In genomic region chr2:73368781-73369180, GRCh38 we compare ENCODE assay signal across 14 cellular contexts. TPM values are rescaled to one million over a fixed set of nuclear protein-coding genes. Genes with fewer than 3 reads are reported as not detected.
A peak's percentile ranks its signal among the peaks of the same experiment; 100 is the strongest.
DNase-seq lines count a peak whose midpoint lies in the region; ATAC-seq and TF ChIP-seq lines count a peak whose summit lies in the region.
"Had no signal": no experiment of that assay in that cellular context is flagged by ENCODE, and none has a peak within 500 bp of the region (broad histone marks: within the 10 kb centered on the region; RNA-seq: fewer than 3 reads in every experiment).

No MANE protein-coding gene starts in this region.

- WGBS in right cardiac atrium: 48% methylated on average over 2 of the region's 2 CpGs
- WGBS in upper lobe of left lung, 2 donors: 66 to 79% methylated on average over 2 of the region's 2 CpGs

- H3K27ac ChIP-seq in right cardiac atrium (ENCODE audit: low read length) (no peak overlapping the region), A673 (ENCODE audit: low read depth, low read length, poor library complexity, severe bottlenecking) (no peak overlapping the region), upper lobe of left lung (no peak overlapping the region)
- H3K27ac ChIP-seq in effector memory CD4-positive, alpha-beta T cell (ENCODE audit: insufficient read depth, low read length, poor library complexity, severe bottlenecking): no peak overlapping the region
- H3K27ac ChIP-seq: BLaER1 treated with 17β-estradiol and CSF1 and Interleukin-3, amounts not matched to agents 10 nM and 100 nM had no signal

- H3K27me3 ChIP-seq in right cardiac atrium (ENCODE audit: control insufficient read depth, insufficient read depth) (no peaks in the 10 kb centered on the region), A673 (replicated peaks; ENCODE audit: insufficient read depth, low read depth, low read length, poor library complexity) (no peaks in the 10 kb centered on the region), upper lobe of left lung (no peaks in the 10 kb centered on the region)
- H3K27me3 ChIP-seq in effector memory CD4-positive, alpha-beta T cell (replicated peaks; ENCODE audit: control insufficient read depth, insufficient read depth, low read length, poor library complexity, severe bottlenecking): no peaks in the 10 kb centered on the region
- H3K27me3 ChIP-seq: BLaER1 treated with 17β-estradiol and CSF1 and Interleukin-3, amounts not matched to agents 10 nM and 100 nM had no signal

- no peak overlapping the region for H3K4me3 ChIP-seq in right cardiac atrium (ENCODE audit: low read length)
- no peak overlapping the region for H3K4me3 ChIP-seq in A673 (ENCODE audit: low read depth, low read length, poor library complexity, severe bottlenecking)
- no peak overlapping the region for H3K4me3 ChIP-seq in effector memory CD4-positive, alpha-beta T cell (ENCODE audit: insufficient read depth, low read depth, low read length, poor library complexity, severe bottlenecking)
- no peak overlapping the region for H3K4me3 ChIP-seq in upper lobe of left lung
- H3K4me3 ChIP-seq: BLaER1 treated with 17β-estradiol and CSF1 and Interleukin-3, amounts not matched to agents 10 nM and 100 nM; GM23338 had no signal

- H3K4me1 ChIP-seq in right cardiac atrium (ENCODE audit: control insufficient read depth, insufficient read depth, low read length): no peaks in the 10 kb centered on the region
- no peaks in the 10 kb centered on the region for H3K4me1 ChIP-seq in A673 (ENCODE audit: insufficient read depth, low read length, poor library complexity, severe bottlenecking)
- no peaks in the 10 kb centered on the region for H3K4me1 ChIP-seq in effector memory CD4-positive, alpha-beta T cell (ENCODE audit: control insufficient read depth, insufficient read depth, low read length, poor library complexity, severe bottlenecking)
- H3K4me1 ChIP-seq in upper lobe of left lung: no peaks in the 10 kb centered on the region

- H3K36me3 ChIP-seq in A673 (ENCODE audit: insufficient read depth, low read length, poor library complexity, severe bottlenecking) (no peaks in the 10 kb centered on the region), upper lobe of left lung (no peaks in the 10 kb centered on the region)
- H3K36me3 ChIP-seq in effector memory CD4-positive, alpha-beta T cell (ENCODE audit: control insufficient read depth, insufficient read depth, low read length): no peaks in the 10 kb centered on the region
- H3K36me3 ChIP-seq: BLaER1 treated with 17β-estradiol and CSF1 and Interleukin-3, amounts not matched to agents 10 nM and 100 nM had no signal

- ATAC-seq in Right ventricle myocardium inferior (peak; percentile 39), right cardiac atrium (no peak), upper lobe of left lung (ENCODE audit: low FRiP score in 2 of 2) (no peak)
- ATAC-seq: CD8-positive, alpha-beta T cell; GM23338 had no signal

- no TSS peak for BruUV-seq in A673 (replicated peaks; lab: Mats Ljungman, UMichigan)

- H3K9me3 ChIP-seq in right cardiac atrium (ENCODE audit: control insufficient read depth, low read length) (no peaks in the 10 kb centered on the region), A673 (ENCODE audit: low read depth, low read length, poor library complexity, severe bottlenecking) (no peaks in the 10 kb centered on the region), upper lobe of left lung (no peaks in the 10 kb centered on the region)
- H3K9me3 ChIP-seq in effector memory CD4-positive, alpha-beta T cell (ENCODE audit: control insufficient read depth, low read length): no peaks in the 10 kb centered on the region
- H3K9me3 ChIP-seq: BLaER1 treated with 17β-estradiol and CSF1 and Interleukin-3, amounts not matched to agents 10 nM and 100 nM had no signal

- POLR2A ChIA-PET in A673 (lab: Charles Lee; ENCODE audit: low non-redundant PET): no interaction called here

- DNase-seq in Right ventricle myocardium inferior (ENCODE audit: missing footprints) (no peak), right cardiac atrium (no peak), A673 (ENCODE audit: low spot score) (peak; percentile 6), OCI-M1 (lab: John Stamatoyannopoulos, UW) (peak; percentile 72), erythroblast (lab: John Stamatoyannopoulos, UW) (peak; percentile 91 to 95), upper lobe of left lung (no peak), NCI-H82 treated with DMSO at 0.1 percent for 48 hours (lab: John Stamatoyannopoulos, UW; ENCODE audit: unreplicated experiment) (no peak)
- DNase-seq in effector memory CD4-positive, alpha-beta T cell: no peak
- DNase-seq: Calu3; CD8-positive, alpha-beta T cell; DMS79 treated with DMSO at 0.1 percent for 48 hours; GF-D8 had no signal

- TF ChIP-seq EP300 in upper lobe of left lung (IDR thresholded peaks at IDR 0.05): no peak

- TF ChIP-seq POLR2A in erythroblast (IDR thresholded peaks at IDR 0.05; ENCODE audit: low read length) (no peak), upper lobe of left lung (IDR thresholded peaks at IDR 0.05) (no peak)

- no peak for TF ChIP-seq CTCF in A673 (conservative IDR thresholded peaks at IDR 0.05; ENCODE audit: low read depth, low read length)
- TF ChIP-seq CTCF in upper lobe of left lung (IDR thresholded peaks at IDR 0.05): no peak

- CTCF ChIA-PET in A673 (lab: Charles Lee): interaction anchor here (1.4 kb wide), 1 partner anchor 8 kb away, joined by 4 read pairs; no protein-coding TSS in a partner anchor

- intact Hi-C loops in Right ventricle myocardium inferior (cut with DNase I): no loop called here
- intact Hi-C loops in right cardiac atrium (cut with DNase I): no loop called here
- intact Hi-C loops in A673 (cut with micrococcal nuclease; ENCODE audit: unreplicated experiment): no loop called here

RNA-seq across cellular contexts. Expression of gene ALMS1, which starts 16.9 kb away (rescaled TPM):
- total RNA-seq in Right ventricle myocardium inferior (7.9 TPM), right cardiac atrium (10 to 100 TPM in 2 of 4 donors, 1 to 10 TPM in 2; 8.5 to 11.8 (median 10.2) TPM), A673 (2021) (35.7 and 37.3 TPM in 2 replicates), upper lobe of left lung (10 to 100 TPM; 15.2 to 56.6 (median 25.7) TPM)
- polyA plus RNA-seq in right cardiac atrium: 3.3 TPM

Comparison
In these comparisons a context has a peak if more than half of its experiments do, and no peak if none do; other contexts are left out.
1. DNase-seq: peak in A673 (single experiment), OCI-M1 (single experiment) and erythroblast (2 of 2); none in Right ventricle myocardium inferior (single experiment), right cardiac atrium (0 of 3), effector memory CD4-positive, alpha-beta T cell (0 of 3), upper lobe of left lung (0 of 2) and NCI-H82 treated with DMSO at 0.1 percent for 48 hours (single experiment).